In genomic region chr3:105466072-105466471, GRCh38 we compare ENCODE assay signal across 23 cellular contexts.
"Had no signal": no experiment of that assay in that cellular context is flagged by ENCODE, and none has a peak within 500 bp of the region (broad histone marks: within the 10 kb centered on the region; RNA-seq: fewer than 3 reads in every experiment).

No MANE protein-coding gene starts in this region.

- H3K27me3 Mint-ChIP-seq: activated CD4-positive, alpha-beta T cell treated with anti-CD3 and anti-CD28 coated beads, Interleukin-2, amount 10 ng/mL, durations not matched to agents 7 days and 5 days; memory B cell; type B pancreatic cell had no signal

- ATAC-seq: activated CD4-positive, CD25-positive, alpha-beta regulatory T cell treated with anti-CD3 and anti-CD28 coated beads, Interleukin-2, amount 50 U/mL, for 24 hours; heart left ventricle; psoas muscle; right cardiac atrium; stimulated activated naive CD8-positive, alpha-beta T cell treated with anti-CD3 and anti-CD28 coated beads, Interleukin-15, Interleukin-2, amounts not matched to agents 100 U/mL and 50 U/mL, for 24 hours had no signal

- H3K4me1 ChIP-seq: breast epithelium, heart left ventricle, left ventricle myocardium inferior, psoas muscle, suprapubic skin had no signal

- H3K27me3 ChIP-seq: breast epithelium, heart left ventricle, suprapubic skin had no signal

- H3K4me3 Mint-ChIP-seq: activated CD4-positive, alpha-beta T cell treated with anti-CD3 and anti-CD28 coated beads, Interleukin-2, amount 10 ng/mL, durations not matched to agents 7 days and 5 days; memory B cell; nephron; T-helper 1 cell treated with Interleukin-12 subunit alpha and Interleukin-12 subunit beta and Interleukin-4 antibody, amounts not matched to agents 30 μg/mL and 1 μg/mL, for 36 hours; type B pancreatic cell had no signal

- H3K27ac Mint-ChIP-seq: activated CD4-positive, alpha-beta T cell treated with anti-CD3 and anti-CD28 coated beads, Interleukin-2, amount 10 ng/mL, durations not matched to agents 7 days and 5 days; memory B cell; T-helper 1 cell treated with Interleukin-12 subunit alpha and Interleukin-12 subunit beta and Interleukin-4 antibody, amounts not matched to agents 30 μg/mL and 1 μg/mL, for 36 hours; type B pancreatic cell had no signal

- H3K4me1 Mint-ChIP-seq: activated CD4-positive, alpha-beta T cell treated with anti-CD3 and anti-CD28 coated beads, Interleukin-2, amount 10 ng/mL, durations not matched to agents 7 days and 5 days had no signal

- H3K4me3 ChIP-seq: breast epithelium, heart left ventricle, left ventricle myocardium inferior, psoas muscle, suprapubic skin had no signal

- H3K36me3 Mint-ChIP-seq: memory B cell, type B pancreatic cell had no signal

- DNase-seq: activated CD4-positive, alpha-beta T cell treated with anti-CD3 and anti-CD28 coated beads, Interleukin-2, amount 10 ng/mL, durations not matched to agents 7 days and 5 days; activated CD8-positive, alpha-beta memory T cell treated with anti-CD3 and anti-CD28 coated beads, Interleukin-2, amount 50 U/mL, for 4 hours; activated effector memory CD4-positive, alpha-beta T cell treated with anti-CD3 and anti-CD28 coated beads, Interleukin-2, amount 50 U/mL, for 16 hours; activated naive CD4-positive, alpha-beta T cell treated with anti-CD3 and anti-CD28 coated beads, Interleukin-2, amount 50 U/mL, for 16 hours; activated T-cell treated with anti-CD3 and anti-CD28 coated beads, Interleukin-2, amount 50 U/mL, for 48 hours; cerebellar nuclear complex; cortex of kidney; effector CD4-positive, alpha-beta T cell; heart left ventricle; kidney glomerular epithelial cell; left ventricle myocardium inferior; occipital lobe; psoas muscle; right cardiac atrium; stimulated activated naive CD8-positive, alpha-beta T cell treated with anti-CD3 and anti-CD28 coated beads, Interleukin-15, Interleukin-2, amounts not matched to agents 100 U/mL and 50 U/mL, for 24 hours had no signal

- H3K36me3 ChIP-seq: breast epithelium, heart left ventricle, left ventricle myocardium inferior, suprapubic skin had no signal

- H3K27ac ChIP-seq: breast epithelium, heart left ventricle, left ventricle myocardium inferior, psoas muscle, suprapubic skin had no signal

- H3K9me3 ChIP-seq: breast epithelium, left ventricle myocardium inferior, psoas muscle, suprapubic skin had no signal

- FAIRE-seq: astrocyte had no signal

- H3K9me3 Mint-ChIP-seq: activated CD4-positive, alpha-beta T cell treated with anti-CD3 and anti-CD28 coated beads, Interleukin-2, amount 10 ng/mL, durations not matched to agents 7 days and 5 days; memory B cell; nephron; T-helper 1 cell treated with Interleukin-12 subunit alpha and Interleukin-12 subunit beta and Interleukin-4 antibody, amounts not matched to agents 30 μg/mL and 1 μg/mL, for 36 hours; type B pancreatic cell had no signal
